Comparison of ENCODE assay signal across 8 cellular contexts in genomic region chr14:86662334-86662733, GRCh38.
"Had no signal": no experiment of that assay in that cellular context is flagged by ENCODE, and none has a peak within 500 bp of the region (broad histone marks: within the 10 kb centered on the region; RNA-seq: fewer than 3 reads in every experiment).

No MANE protein-coding gene starts in this region.

- H3K9ac ChIP-seq: GM23248 had no signal

- H3K4me3 ChIP-seq: GM23248, K562 had no signal

- H3K27ac ChIP-seq: GM23248 had no signal

- FAIRE-seq: H54, HTR-8/SVneo, K562 had no signal

- DNase-seq: GM23248, GOT3, H9, HCEC 1CT, KG1 had no signal

- H2AFZ ChIP-seq: GM23248 had no signal

- ATAC-seq: K562 had no signal
